10 cellular contexts compared by ENCODE assay signal in genomic region chr5:127041571-127041970, GRCh38. TPM values are rescaled to one million over a fixed set of nuclear protein-coding genes. Genes with fewer than 3 reads are reported as not detected.
DNase-seq lines count a peak whose midpoint lies in the region; ATAC-seq and TF ChIP-seq lines count a peak whose summit lies in the region.
"Had no signal": no experiment of that assay in that cellular context is flagged by ENCODE, and none has a peak within 500 bp of the region (broad histone marks: within the 10 kb centered on the region; RNA-seq: fewer than 3 reads in every experiment).

No MANE protein-coding gene starts in this region.

- H2AK9ac ChIP-seq in IMR-90 (replicated peaks; ENCODE audit: low read depth, low read length, poor library complexity): no peak overlapping the region

- intact Hi-C loops in IMR-90 (cut with micrococcal nuclease) (loop anchor here (10.0 kb wide), 1 partner anchor 387 kb away; no protein-coding TSS in a partner anchor), heart right ventricle (cut with DNase I) (loop anchor here in 6 of 10 donors (5.0 to 10.0 kb wide), 4 partner anchors 187 to 367 kb away; no protein-coding TSS in a partner anchor), natural killer cell (cut with micrococcal nuclease) (no loop called here)

- H3K4me1 ChIP-seq in IMR-90 (ENCODE audit: control insufficient read depth, insufficient read depth, low read length) (peaks cover 3% of the 10 kb centered on the region; the same call in 1 of the 2 replicates), heart right ventricle (peaks cover 3 to 39% (median 26%) of the 10 kb centered on the region in 9 donors)

- no TSS peak for BruUV-seq in IMR-90 (replicated peaks; lab: Mats Ljungman, UMichigan)

- H4K5ac ChIP-seq in IMR-90 (ENCODE audit: low read depth, low read length): no peak overlapping the region

- TF ChIP-seq POLR2A in IMR-90 (IDR thresholded peaks at IDR 0.05; ENCODE audit: low read depth, low read length) (no peak), GM18505 (IDR thresholded peaks at IDR 0.05; ENCODE audit: borderline replicate concordance, extremely low read depth, insufficient read depth, insufficient read length) (no peak)

- H3K4me3 Mint-ChIP-seq in stimulated activated naive B cell treated with anti-CD40 and anti-IgM and Interleukin-4, amounts not matched to agents 10 μg/mL and 1 μg/mL and 100 μg/mL, for 72 hours: no peak overlapping the region
- no peak overlapping the region for H3K4me3 Mint-ChIP-seq in natural killer cell
- H3K4me3 Mint-ChIP-seq: activated T-cell treated with anti-CD3 and anti-CD28 coated beads, Interleukin-2, amount 50 U/mL, for 24 hours had no signal

- in situ Hi-C loops in IMR-90 (cut with MboI; ENCODE audit: low sequenced_read_pairs): no loop called here

- no peak overlapping the region for H3K56ac ChIP-seq in IMR-90 (ENCODE audit: extremely low read depth, insufficient read depth, low read length)

- no peaks in the 10 kb centered on the region for H3K36me3 ChIP-seq in IMR-90 (ENCODE audit: control insufficient read depth, insufficient read depth, low read length)
- no peaks in the 10 kb centered on the region for H3K36me3 ChIP-seq in heart right ventricle

- no peaks in the 10 kb centered on the region for H3K27me3 ChIP-seq in IMR-90 (ENCODE audit: control insufficient read depth, insufficient read depth, low read length)
- H3K27me3 ChIP-seq in heart right ventricle: no peaks in the 10 kb centered on the region

- peak overlapping the region; percentile 35; the same call in 1 of the 2 replicates for H3K4ac ChIP-seq in IMR-90 (ENCODE audit: low read depth, low read length)

- H2BK120ac ChIP-seq in IMR-90 (ENCODE audit: low read depth, low read length): peak overlapping the region; percentile 41; the same call in 1 of the 2 replicates

- no peak overlapping the region for H3K27ac Mint-ChIP-seq in stimulated activated naive B cell treated with anti-CD40 and anti-IgM and Interleukin-4, amounts not matched to agents 10 μg/mL and 1 μg/mL and 100 μg/mL, for 72 hours
- H3K27ac Mint-ChIP-seq in natural killer cell: no peak overlapping the region
- H3K27ac Mint-ChIP-seq: activated T-cell treated with anti-CD3 and anti-CD28 coated beads, Interleukin-2, amount 50 U/mL, for 24 hours had no signal

- no peak overlapping the region for H2BK5ac ChIP-seq in IMR-90 (ENCODE audit: low read depth, low read length, poor library complexity, severe bottlenecking)

- dilution Hi-C loops in IMR-90 (cut with HindIII; ENCODE audit: low sequenced_read_pairs, unreplicated experiment): no loop called here

- no peaks in the 10 kb centered on the region for H3K27me3 Mint-ChIP-seq in stimulated activated naive B cell treated with anti-CD40 and anti-IgM and Interleukin-4, amounts not matched to agents 10 μg/mL and 1 μg/mL and 100 μg/mL, for 72 hours
- H3K27me3 Mint-ChIP-seq in natural killer cell (ENCODE audit: low read depth in 2 of 2): no peaks in the 10 kb centered on the region
- H3K27me3 Mint-ChIP-seq: activated T-cell treated with anti-CD3 and anti-CD28 coated beads, Interleukin-2, amount 50 U/mL, for 24 hours had no signal

- H2AK5ac ChIP-seq in IMR-90 (ENCODE audit: low read depth, low read length): no peak overlapping the region

- no CpG with 5 or more reads among the region's 3 CpGs for WGBS in IMR-90 (ENCODE audit: extremely low coverage in 2 of 2, insufficient read length in 1 of 2), 2 experiments
- WGBS in heart right ventricle, 2 donors: 60 to 63% methylated on average over 3 of the region's 3 CpGs

- no peak overlapping the region for H3K4me3 ChIP-seq in IMR-90 (ENCODE audit: insufficient read depth, low read depth, low read length)
- no peak overlapping the region for H3K4me3 ChIP-seq in heart right ventricle

- ATAC-seq in IMR-90 (ENCODE audit: low read depth): peak; percentile 95
- ATAC-seq in heart right ventricle: peak in 4 of 8 donors; percentile 49 to 75 (median 61)
- ATAC-seq in stimulated activated naive B cell treated with anti-CD40 and anti-IgM and Interleukin-4, amounts not matched to agents 10 μg/mL and 1 μg/mL and 100 μg/mL, for 72 hours (replicated peaks): peak; percentile 51 to 53
- ATAC-seq in natural killer cell: no peak
- no peak for ATAC-seq in GM21381 (IDR thresholded peaks at IDR 0.05; ENCODE audit: unreplicated experiment)
- no peak for ATAC-seq in GM18505 (IDR thresholded peaks at IDR 0.05; ENCODE audit: unreplicated experiment)

- no peaks in the 10 kb centered on the region for H3K79me1 ChIP-seq in IMR-90 (ENCODE audit: low read depth in 1 of 2, low read length in 2 of 2)

- peaks cover 0 to 13% of the 10 kb centered on the region in 2 donors for H3K36me3 Mint-ChIP-seq in stimulated activated naive B cell treated with anti-CD40 and anti-IgM and Interleukin-4, amounts not matched to agents 10 μg/mL and 1 μg/mL and 100 μg/mL, for 72 hours
- H3K36me3 Mint-ChIP-seq in natural killer cell: no peaks in the 10 kb centered on the region

- no peak overlapping the region for H3K23ac ChIP-seq in IMR-90 (ENCODE audit: low read depth, low read length)

- H2AFZ ChIP-seq in IMR-90 (replicated peaks; ENCODE audit: low read length, poor library complexity): no peak overlapping the region

- CTCF ChIA-PET in IMR-90 (lab: Yijun Ruan, JAX): no interaction called here

- H3K4me1 Mint-ChIP-seq in stimulated activated naive B cell treated with anti-CD40 and anti-IgM and Interleukin-4, amounts not matched to agents 10 μg/mL and 1 μg/mL and 100 μg/mL, for 72 hours: peaks cover 10% of the 10 kb centered on the region in 2 donors
- H3K4me1 Mint-ChIP-seq in natural killer cell: no peaks in the 10 kb centered on the region

- H3K9me3 Mint-ChIP-seq in stimulated activated naive B cell treated with anti-CD40 and anti-IgM and Interleukin-4, amounts not matched to agents 10 μg/mL and 1 μg/mL and 100 μg/mL, for 72 hours: no peaks in the 10 kb centered on the region
- H3K9me3 Mint-ChIP-seq in natural killer cell: no peaks in the 10 kb centered on the region
- H3K9me3 Mint-ChIP-seq: activated T-cell treated with anti-CD3 and anti-CD28 coated beads, Interleukin-2, amount 50 U/mL, for 24 hours had no signal

- peak overlapping the region; percentile 66; the same call in 1 of the 3 replicates for H2BK15ac ChIP-seq in IMR-90 (ENCODE audit: low read depth, low read length)

- H3K27ac ChIP-seq in IMR-90 (ENCODE audit: insufficient read depth, low read length) (no peak overlapping the region), heart right ventricle (peak overlapping the region in 7 of 10 donors; percentile 15 to 63 (median 42))

- DNase-seq in IMR-90 (peak; percentile 60), amniotic stem cell (lab: John Stamatoyannopoulos, UW) (peak; percentile 6), heart right ventricle (no peak), natural killer cell (no peak)
- no peak for DNase-seq in stimulated activated naive B cell treated with anti-CD40 and anti-IgM and Interleukin-4, amounts not matched to agents 10 μg/mL and 1 μg/mL and 100 μg/mL, for 72 hours
- no peak for DNase-seq in stimulated activated CD4-positive, alpha-beta T cell treated with anti-CD3 and anti-CD28 coated beads, Interleukin-15, amount 100 ng/mL, for 24 hours
- DNase-seq: activated T-cell treated with anti-CD3 and anti-CD28 coated beads, Interleukin-2, amount 50 U/mL, for 24 hours; islet precursor cell had no signal

- H3K9me3 ChIP-seq in IMR-90 (ENCODE audit: control insufficient read depth, insufficient read depth, low read length) (no peaks in the 10 kb centered on the region), heart right ventricle (no peaks in the 10 kb centered on the region)

- H3K9ac ChIP-seq in IMR-90 (ENCODE audit: low read depth, low read length): no peak overlapping the region

- TF ChIP-seq RAD21 in IMR-90 (IDR thresholded peaks at IDR 0.05; ENCODE audit: low read length): no peak

- no peak overlapping the region; a peak in 1 of 4 replicates for H4K8ac ChIP-seq in IMR-90 (ENCODE audit: low read depth in 2 of 2, low read length in 2 of 2)

- no peak overlapping the region for H3K4me2 ChIP-seq in IMR-90 (ENCODE audit: low read depth, low read length)

- no peaks in the 10 kb centered on the region for H4K20me1 ChIP-seq in IMR-90 (ENCODE audit: insufficient read depth, low read length)

- H2BK20ac ChIP-seq in IMR-90 (ENCODE audit: low read depth, low read length): peak overlapping the region; percentile 9; the same call in 1 of the 2 replicates

- H3K14ac ChIP-seq in IMR-90 (replicated peaks; ENCODE audit: low read depth, low read length): 0 out of 2 replicates have a peak overlapping the region, but pooled peaks have one; percentile 15

- POLR2A ChIA-PET in IMR-90 (lab: Charles Lee; ENCODE audit: unreplicated experiment): no interaction called here

- no peak overlapping the region for H4K91ac ChIP-seq in IMR-90 (ENCODE audit: insufficient read depth, low read depth, low read length)

- TF ChIP-seq CTCF in IMR-90 (conservative IDR thresholded peaks at IDR 0.05; ENCODE audit: low read depth, low read length) (no peak), heart right ventricle (IDR thresholded peaks at IDR 0.05) (no peak), natural killer cell (IDR thresholded peaks at IDR 0.05) (no peak)

- H3K9me1 ChIP-seq in IMR-90 (ENCODE audit: insufficient read depth, low read length): peaks cover 12% of the 10 kb centered on the region

- no peak overlapping the region for H3K18ac ChIP-seq in IMR-90 (ENCODE audit: low read depth, low read length)

TF ChIP-seq in IMR-90, 13 proteins besides CTCF, POLR2A, EP300 and RAD21 (continues in another document):
- TF ChIP-seq USF2 (IDR thresholded peaks at IDR 0.05; ENCODE audit: low read depth, low read length) (no peak), MAFK (IDR thresholded peaks at IDR 0.05; ENCODE audit: low read depth, low read length) (no peak)

RNA-seq across cellular contexts. Expression of gene MARCHF3, which starts 11.2 kb away (rescaled TPM):
- 17.8 and 18.8 TPM in 2 replicates for total RNA-seq in IMR-90 (2012; rRNA removed)
- polyA plus RNA-seq in IMR-90 (2012; rRNA removed): 9.5 and 11.2 TPM in 2 replicates
- 4.8 and 7.7 TPM in 2 replicates for polyA plus RNA-seq in IMR-90 (2012; cell fraction: cytosol; rRNA removed)
- polyA plus RNA-seq in IMR-90 (2012; cell fraction: nucleus; rRNA removed; ENCODE audit: low replicate concordance): 5.2 and 10.5 TPM in 2 replicates
- total RNA-seq in heart right ventricle: 10 to 100 TPM; 16.8 to 57.4 (median 45.9) TPM
- polyA plus RNA-seq in heart right ventricle: 10 to 100 TPM in 1 of 2 donors, 1 to 10 TPM in 1; 4.8 to 76.2 TPM
- 10 to 100 TPM in 1 of 3 donors, 1 to 10 TPM in 2; 6.8 to 11.2 (median 8.9) TPM for total RNA-seq in natural killer cell

RNA-seq across cellular contexts. Expression of gene C5orf63, which starts 31.7 kb away (rescaled TPM):
- 0.72 and 0.83 TPM in 2 replicates for total RNA-seq in IMR-90 (2012; rRNA removed)
- 0.86 and 1.1 TPM in 2 replicates for polyA plus RNA-seq in IMR-90 (2012; rRNA removed)
- polyA plus RNA-seq in IMR-90 (2012; cell fraction: cytosol; rRNA removed): 0.26 and 0.51 TPM in 2 replicates
- 0.34 and 1.8 TPM in 2 replicates for polyA plus RNA-seq in IMR-90 (2012; cell fraction: nucleus; rRNA removed; ENCODE audit: low replicate concordance)
- total RNA-seq in heart right ventricle: 10 to 100 TPM in 9 of 10 donors, 1 to 10 TPM in 1; 9.7 to 18.3 (median 12.9) TPM
- polyA plus RNA-seq in heart right ventricle: 1 to 10 TPM; 5.4 to 6.9 TPM
- total RNA-seq in natural killer cell: 10 to 100 TPM; 10.4 to 18.8 (median 11.7) TPM

Comparison
In these comparisons a context has a peak if more than half of its experiments do, and no peak if none do; other contexts are left out.
1. ATAC-seq: peak in IMR-90 (single experiment) and stimulated activated naive B cell treated with anti-CD40 and anti-IgM and Interleukin-4, amounts not matched to agents 10 μg/mL and 1 μg/mL and 100 μg/mL, for 72 hours (2 of 2); none in natural killer cell (0 of 3), GM21381 (single experiment) and GM18505 (single experiment).
2. DNase-seq: peak in IMR-90 (single experiment) and amniotic stem cell (single experiment); none in heart right ventricle (0 of 2), stimulated activated naive B cell treated with anti-CD40 and anti-IgM and Interleukin-4, amounts not matched to agents 10 μg/mL and 1 μg/mL and 100 μg/mL, for 72 hours (single experiment), natural killer cell (single experiment) and stimulated activated CD4-positive, alpha-beta T cell treated with anti-CD3 and anti-CD28 coated beads, Interleukin-15, amount 100 ng/mL, for 24 hours (single experiment).